12 cellular contexts compared by ENCODE assay signal in genomic region chr17:72463287-72464102, GRCh38.
DNase-seq lines count a peak whose midpoint lies in the region; ATAC-seq and TF ChIP-seq lines count a peak whose summit lies in the region.
"Had no signal": no experiment of that assay in that cellular context is flagged by ENCODE, and none has a peak within 500 bp of the region (broad histone marks: within the 10 kb centered on the region; RNA-seq: fewer than 3 reads in every experiment).

No MANE protein-coding gene starts in this region.

- ATAC-seq in GM21447 (IDR thresholded peaks at IDR 0.05; ENCODE audit: unreplicated experiment) (peak; percentile 35), HG03469 (IDR thresholded peaks at IDR 0.05; ENCODE audit: unreplicated experiment) (no peak)
- no peak for ATAC-seq in effector memory CD8-positive, alpha-beta T cell (replicated peaks)

- H3K4me1 Mint-ChIP-seq in Calu3 (ENCODE audit: low read depth, unreplicated experiment) (peaks cover 80% of the 10 kb centered on the region), endodermal cell (peaks cover 7% of the 10 kb centered on the region)
- no peaks in the 10 kb centered on the region for H3K4me1 Mint-ChIP-seq in effector memory CD8-positive, alpha-beta T cell (ENCODE audit: low read depth in 2 of 2)

- TSS peak; percentile 19 for BruUV-seq in Calu3 (replicated peaks; lab: Mats Ljungman, UMichigan)

- no peak overlapping the region for H3K4me2 ChIP-seq in GM23248 (ENCODE audit: unreplicated experiment)

- no peaks in the 10 kb centered on the region for H3K36me3 ChIP-seq in endodermal cell (ENCODE audit: control insufficient read depth, insufficient read depth, low read length)
- no peaks in the 10 kb centered on the region for H3K36me3 ChIP-seq in GM23248 (ENCODE audit: low read depth)

- intact Hi-C loops in Calu3 (cut with micrococcal nuclease; ENCODE audit: unreplicated experiment), result loop anchor here (2.0 to 5.0 kb wide), 4 partner anchors 43 to 336 kb away; no protein-coding TSS in a partner anchor

- H3K4me1 ChIP-seq in endodermal cell (ENCODE audit: control insufficient read depth, insufficient read depth, low read length), result no peaks in the 10 kb centered on the region
- H3K4me1 ChIP-seq in GM23248 (ENCODE audit: insufficient read depth), result peaks cover 26% of the 10 kb centered on the region
- H3K4me1 ChIP-seq: parathyroid adenoma had no signal

- H3K9me3 Mint-ChIP-seq in Calu3 (ENCODE audit: low read depth, unreplicated experiment) (no peaks in the 10 kb centered on the region), endodermal cell (peaks cover 15% of the 10 kb centered on the region)
- H3K9me3 Mint-ChIP-seq in effector memory CD8-positive, alpha-beta T cell, result no peaks in the 10 kb centered on the region

- peak; percentile 67 for DNase-seq in Calu3
- DNase-seq in NCI-H526 (lab: John Stamatoyannopoulos, UW), result peak; percentile 69 to 75
- DNase-seq in left kidney (ENCODE audit: low read depth, low spot score), result peak; percentile 48
- DNase-seq in endodermal cell, result no peak
- DNase-seq in effector memory CD8-positive, alpha-beta T cell, result no peak
- no peak for DNase-seq in GM23248
- DNase-seq: DMS 273 treated with DMSO at 0.1 percent for 48 hours, NCI-H226 had no signal

- H3K9me3 ChIP-seq in endodermal cell (ENCODE audit: control insufficient read depth, low read length), result peaks cover 7% of the 10 kb centered on the region
- H3K9me3 ChIP-seq in GM23248 (ENCODE audit: low read depth), result no peaks in the 10 kb centered on the region

- no peaks in the 10 kb centered on the region for H3K27me3 Mint-ChIP-seq in Calu3 (ENCODE audit: unreplicated experiment)
- peaks cover 21% of the 10 kb centered on the region for H3K27me3 Mint-ChIP-seq in endodermal cell (ENCODE audit: insufficient read depth)
- H3K27me3 Mint-ChIP-seq in effector memory CD8-positive, alpha-beta T cell, result peaks cover 0 to 25% of the 10 kb centered on the region in 2 donors
- H3K27me3 Mint-ChIP-seq: activated naive CD8-positive, alpha-beta T cell had no signal

- peaks cover 74% of the 10 kb centered on the region for H3K36me3 Mint-ChIP-seq in Calu3 (ENCODE audit: insufficient read depth, unreplicated experiment)
- no peaks in the 10 kb centered on the region for H3K36me3 Mint-ChIP-seq in endodermal cell (ENCODE audit: low read depth)
- no peaks in the 10 kb centered on the region for H3K36me3 Mint-ChIP-seq in effector memory CD8-positive, alpha-beta T cell (ENCODE audit: insufficient read depth)
- H3K36me3 Mint-ChIP-seq: activated naive CD8-positive, alpha-beta T cell had no signal

- no peak overlapping the region for H3K27ac ChIP-seq in endodermal cell (ENCODE audit: low read depth, low read length)
- no peak overlapping the region for H3K27ac ChIP-seq in GM23248
- H3K27ac ChIP-seq: parathyroid adenoma had no signal

- CTCF ChIA-PET in Calu3 (lab: Charles Lee), result interaction anchor here (0.6 to 2.0 kb wide), 4 partner anchors 151 to 225 kb away, joined by 3 to 11 read pairs (median 5); no protein-coding TSS in a partner anchor

- H2AFZ ChIP-seq in GM23248, result no peak overlapping the region
- H2AFZ ChIP-seq: parathyroid adenoma had no signal

- peaks cover 23% of the 10 kb centered on the region for H3F3A ChIP-seq in GM23248 (ENCODE audit: insufficient read depth)

- no peaks in the 10 kb centered on the region for H4K20me1 ChIP-seq in GM23248 (ENCODE audit: insufficient read depth)

- H3K9me2 ChIP-seq in GM23248 (ENCODE audit: insufficient read depth), result no peaks in the 10 kb centered on the region

- H3K4me3 ChIP-seq in endodermal cell (ENCODE audit: low read length) (no peak overlapping the region), GM23248 (no peak overlapping the region)

- H3K27ac Mint-ChIP-seq in Calu3 (ENCODE audit: unreplicated experiment) (no peak overlapping the region), endodermal cell (no peak overlapping the region)
- no peak overlapping the region for H3K27ac Mint-ChIP-seq in effector memory CD8-positive, alpha-beta T cell
- H3K27ac Mint-ChIP-seq: activated naive CD8-positive, alpha-beta T cell had no signal

- peaks cover 37% of the 10 kb centered on the region for H3K79me2 ChIP-seq in GM23248 (ENCODE audit: insufficient read depth)
- H3K79me2 ChIP-seq: parathyroid adenoma had no signal

- WGBS in endodermal cell (ENCODE audit: insufficient coverage in 1 of 2, insufficient read length in 1 of 2), 2 experiments, result 89 to 100% methylated on average over 8 to 10 of the region's 10 CpGs
- WGBS in GM23248 (ENCODE audit: low coverage in 1 of 2, low lambda C conversion rate in 2 of 2, missing lambda C conversion rate in 2 of 2), 2 experiments, result 88 to 91% methylated on average over 10 of the region's 10 CpGs

- H3K4me3 Mint-ChIP-seq in Calu3 (ENCODE audit: low read depth, unreplicated experiment) (peak overlapping the region; percentile 43), endodermal cell (no peak overlapping the region)
- H3K4me3 Mint-ChIP-seq in effector memory CD8-positive, alpha-beta T cell, result no peak overlapping the region
- H3K4me3 Mint-ChIP-seq: activated naive CD8-positive, alpha-beta T cell had no signal

- TF ChIP-seq CTCF in Calu3 (IDR thresholded peaks at IDR 0.05; ENCODE audit: unreplicated experiment), result no peak
- TF ChIP-seq CTCF in endodermal cell (conservative IDR thresholded peaks at IDR 0.05), result no peak

- H3K27me3 ChIP-seq in endodermal cell (ENCODE audit: control insufficient read depth, insufficient read depth, low read length, poor library complexity, severe bottlenecking) (peaks cover 10% of the 10 kb centered on the region), GM23248 (replicated peaks; ENCODE audit: insufficient read depth) (no peaks in the 10 kb centered on the region)

- H3K9ac ChIP-seq in endodermal cell (ENCODE audit: extremely low read depth, low read length, poor library complexity, severe bottlenecking) (no peak overlapping the region), GM23248 (no peak overlapping the region)
- H3K9ac ChIP-seq: parathyroid adenoma had no signal

- in situ Hi-C loops in GM23248 (cut with MboI), result no loop called here

Comparison
In these comparisons a context has a peak if more than half of its experiments do, and no peak if none do; other contexts are left out.
1. DNase-seq: peak in Calu3 (single experiment), NCI-H526 (2 of 2) and left kidney (single experiment); none in endodermal cell (single experiment), effector memory CD8-positive, alpha-beta T cell (0 of 3) and GM23248 (single experiment).